ENCODE assay signal across 8 cellular contexts in genomic region chr11:19557720-19558140, GRCh38.
DNase-seq lines count a peak whose midpoint lies in the region; ATAC-seq and TF ChIP-seq lines count a peak whose summit lies in the region.

No MANE protein-coding gene starts in this region.

- no peak overlapping the region for H3K4me3 ChIP-seq in OCI-LY3 (ENCODE audit: low read length)
- no peak overlapping the region for H3K4me3 ChIP-seq in neural progenitor cell

- H2AFZ ChIP-seq in OCI-LY3 (ENCODE audit: low read depth, low read length) = no peak overlapping the region
- H2AFZ ChIP-seq in neural progenitor cell (replicated peaks) = no peak overlapping the region

- no peak overlapping the region for H3K27ac Mint-ChIP-seq in activated T-cell treated with anti-CD3 and anti-CD28 coated beads, Interleukin-2, amount 50 U/mL, for 72 hours
- H3K27ac Mint-ChIP-seq in neural progenitor cell = no peak overlapping the region

- H3K36me3 Mint-ChIP-seq in activated T-cell treated with anti-CD3 and anti-CD28 coated beads, Interleukin-2, amount 50 U/mL, for 72 hours (ENCODE audit: insufficient read depth in 2 of 2) = no peaks in the 10 kb centered on the region
- no peaks in the 10 kb centered on the region for H3K36me3 Mint-ChIP-seq in neural progenitor cell

- H3K9me3 Mint-ChIP-seq in activated T-cell treated with anti-CD3 and anti-CD28 coated beads, Interleukin-2, amount 50 U/mL, for 72 hours = no peaks in the 10 kb centered on the region
- no peaks in the 10 kb centered on the region for H3K9me3 Mint-ChIP-seq in neural progenitor cell

- no peaks in the 10 kb centered on the region for H3K36me3 ChIP-seq in OCI-LY3 (replicated peaks; ENCODE audit: low read depth, low read length)
- no peaks in the 10 kb centered on the region for H3K36me3 ChIP-seq in neural progenitor cell

- H3K4me1 ChIP-seq in OCI-LY3 (ENCODE audit: low read length) = no peaks in the 10 kb centered on the region
- peaks cover 7% of the 10 kb centered on the region for H3K4me1 ChIP-seq in neural progenitor cell

- peak; percentile 32 to 41 for ATAC-seq in activated T-cell treated with anti-CD3 and anti-CD28 coated beads, Interleukin-2, amount 50 U/mL, for 72 hours (replicated peaks in 1 of 2)
- ATAC-seq in GM21717 (IDR thresholded peaks at IDR 0.05; ENCODE audit: unreplicated experiment) = no peak

- H3K4me2 ChIP-seq in OCI-LY3 (ENCODE audit: low read length) (no peak overlapping the region), neural progenitor cell (no peak overlapping the region)

- H4K20me1 ChIP-seq in OCI-LY3 (ENCODE audit: insufficient read depth, low read length) = no peaks in the 10 kb centered on the region
- H4K20me1 ChIP-seq in neural progenitor cell (ENCODE audit: low read depth) = no peaks in the 10 kb centered on the region

- H3K4me1 Mint-ChIP-seq in activated T-cell treated with anti-CD3 and anti-CD28 coated beads, Interleukin-2, amount 50 U/mL, for 72 hours (ENCODE audit: low read depth) = no peaks in the 10 kb centered on the region
- peaks cover 26% of the 10 kb centered on the region for H3K4me1 Mint-ChIP-seq in neural progenitor cell

- peak; percentile 92 for TF ChIP-seq CTCF in OCI-LY3 (IDR thresholded peaks at IDR 0.05; ENCODE audit: low read depth, low read length)
- peak; percentile 95 for TF ChIP-seq CTCF in neural progenitor cell (IDR thresholded peaks at IDR 0.05)

- H3K9me3 ChIP-seq in OCI-LY3 (ENCODE audit: insufficient read depth, low read length) (no peaks in the 10 kb centered on the region), neural progenitor cell (ENCODE audit: low read depth) (no peaks in the 10 kb centered on the region)

- peaks cover 48% of the 10 kb centered on the region for H3K27me3 ChIP-seq in OCI-LY3 (ENCODE audit: low read depth, low read length)
- H3K27me3 ChIP-seq in neural progenitor cell = no peaks in the 10 kb centered on the region

- H3K4me3 Mint-ChIP-seq in activated T-cell treated with anti-CD3 and anti-CD28 coated beads, Interleukin-2, amount 50 U/mL, for 72 hours = no peak overlapping the region
- H3K4me3 Mint-ChIP-seq in neural progenitor cell = no peak overlapping the region

- DNase-seq in Daoy (ENCODE audit: low read depth) (peak; percentile 80), HK-2 (ENCODE audit: unreplicated experiment) (peak; percentile 71), fibroblast of peridontal ligament (ENCODE audit: extremely low read depth) (peak; percentile 76), neural progenitor cell (ENCODE audit: low spot score) (peak; percentile 89), stromal cell of bone marrow (ENCODE audit: low read depth) (peak; percentile 48)
- peak; percentile 74 to 76 for DNase-seq in activated T-cell treated with anti-CD3 and anti-CD28 coated beads, Interleukin-2, amount 50 U/mL, for 72 hours

- H3K79me2 ChIP-seq in OCI-LY3 (ENCODE audit: low read length) = no peaks in the 10 kb centered on the region
- H3K79me2 ChIP-seq in neural progenitor cell (ENCODE audit: low read depth) = no peaks in the 10 kb centered on the region

- H3K9ac ChIP-seq in OCI-LY3 (ENCODE audit: low read length) (no peak overlapping the region), neural progenitor cell (no peak overlapping the region)

- H3F3A ChIP-seq in neural progenitor cell (ENCODE audit: low read depth) = peaks cover 3% of the 10 kb centered on the region

- H3K27ac ChIP-seq in OCI-LY3 (ENCODE audit: low read length) (no peak overlapping the region), neural progenitor cell (no peak overlapping the region)

- H3K27me3 Mint-ChIP-seq in activated T-cell treated with anti-CD3 and anti-CD28 coated beads, Interleukin-2, amount 50 U/mL, for 72 hours (ENCODE audit: low read depth) = peaks cover 11% of the 10 kb centered on the region
- peaks cover 8% of the 10 kb centered on the region for H3K27me3 Mint-ChIP-seq in neural progenitor cell (ENCODE audit: insufficient read depth, low read depth)
